Comparison of ENCODE assay signal across 8 cellular contexts in the genomic region with DNA sequence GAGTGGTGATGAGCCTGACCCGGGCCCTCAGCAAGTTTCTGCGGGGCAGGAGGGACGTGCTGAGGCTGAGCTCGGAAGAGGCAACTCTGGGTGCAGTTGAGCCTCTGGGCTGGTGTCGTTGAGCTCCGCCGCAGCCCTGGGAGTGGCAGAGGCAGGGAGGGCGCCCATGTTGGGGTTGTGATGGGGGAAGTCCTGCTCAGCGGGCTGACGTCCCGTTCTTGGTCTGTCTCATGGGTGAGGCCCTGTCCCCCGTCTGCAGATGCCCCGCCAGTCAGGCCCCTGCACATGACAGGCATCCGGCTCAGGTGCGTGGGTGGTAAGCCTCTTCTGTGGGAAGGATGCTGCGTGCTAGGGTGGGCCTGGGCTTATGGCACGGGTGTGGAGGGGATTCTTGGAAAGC.
DNase-seq lines count a peak whose midpoint lies in the region; ATAC-seq and TF ChIP-seq lines count a peak whose summit lies in the region.

No MANE protein-coding gene starts in this region.

- H3K27ac Mint-ChIP-seq in activated naive CD8-positive, alpha-beta T cell treated with anti-CD3 and anti-CD28 coated beads, Interleukin-2, amount 10 ng/mL, durations not matched to agents 7 days and 5 days = peak overlapping the region; percentile 65
- H3K27ac Mint-ChIP-seq in stimulated activated effector memory CD8-positive, alpha-beta T cell treated with anti-CD3 and anti-CD28 coated beads, Interleukin-12 subunit alpha, Interleukin-12 subunit beta, amount 100 ng/mL, for 72 hours = peak overlapping the region; percentile 66

- peak overlapping the region in 1 of 2 donors; percentile 45 for H3K27ac ChIP-seq in left lung

- peak; percentile 48 for DNase-seq in T follicular helper cell (ENCODE audit: low read depth)
- peak; percentile 63 for DNase-seq in activated naive CD8-positive, alpha-beta T cell treated with anti-CD3 and anti-CD28 coated beads, Interleukin-2, amount 10 ng/mL, durations not matched to agents 7 days and 5 days
- DNase-seq in stimulated activated effector memory CD8-positive, alpha-beta T cell treated with anti-CD3 and anti-CD28 coated beads, Interleukin-12 subunit alpha, Interleukin-12 subunit beta, amount 100 ng/mL, for 72 hours (ENCODE audit: low spot score in 2 of 2) = peak; percentile 74 to 88
- DNase-seq in left lung = no peak
- no peak for DNase-seq in GDM1 (lab: John Stamatoyannopoulos, UW)
- DNase-seq in KG1 (lab: John Stamatoyannopoulos, UW) = no peak

- no peaks in the 10 kb centered on the region for H3K36me3 ChIP-seq in left lung

- intact Hi-C loops in left lung (cut with DNase I) = loop anchor here in 1 of 2 donors (10.0 kb wide), 1 partner anchor 56 kb away; no protein-coding TSS in a partner anchor

- no peaks in the 10 kb centered on the region for H3K9me3 ChIP-seq in left lung

- ATAC-seq in GM21367 (IDR thresholded peaks at IDR 0.05; ENCODE audit: unreplicated experiment) (peak; percentile 26), left lung (no peak), HG03469 (IDR thresholded peaks at IDR 0.05; ENCODE audit: unreplicated experiment) (no peak)
- peak; percentile 21 for ATAC-seq in activated naive CD8-positive, alpha-beta T cell treated with anti-CD3 and anti-CD28 coated beads, Interleukin-2, amount 10 ng/mL, durations not matched to agents 7 days and 5 days (ENCODE audit: low read depth)
- peak; percentile 81 for ATAC-seq in stimulated activated effector memory CD8-positive, alpha-beta T cell treated with anti-CD3 and anti-CD28 coated beads, Interleukin-12 subunit alpha, Interleukin-12 subunit beta, amount 100 ng/mL, for 72 hours

- peaks cover 3% of the 10 kb centered on the region for H3K9me3 Mint-ChIP-seq in activated naive CD8-positive, alpha-beta T cell treated with anti-CD3 and anti-CD28 coated beads, Interleukin-2, amount 10 ng/mL, durations not matched to agents 7 days and 5 days
- peaks cover 4% of the 10 kb centered on the region for H3K9me3 Mint-ChIP-seq in stimulated activated effector memory CD8-positive, alpha-beta T cell treated with anti-CD3 and anti-CD28 coated beads, Interleukin-12 subunit alpha, Interleukin-12 subunit beta, amount 100 ng/mL, for 72 hours

- peaks cover 8% of the 10 kb centered on the region for H3K27me3 Mint-ChIP-seq in activated naive CD8-positive, alpha-beta T cell treated with anti-CD3 and anti-CD28 coated beads, Interleukin-2, amount 10 ng/mL, durations not matched to agents 7 days and 5 days

- no peaks in the 10 kb centered on the region for H3K27me3 ChIP-seq in left lung

- TF ChIP-seq CTCF in left lung (IDR thresholded peaks at IDR 0.05) = no peak

- peaks cover 34% of the 10 kb centered on the region for H3K4me1 Mint-ChIP-seq in activated naive CD8-positive, alpha-beta T cell treated with anti-CD3 and anti-CD28 coated beads, Interleukin-2, amount 10 ng/mL, durations not matched to agents 7 days and 5 days
- peaks cover 75% of the 10 kb centered on the region for H3K4me1 Mint-ChIP-seq in stimulated activated effector memory CD8-positive, alpha-beta T cell treated with anti-CD3 and anti-CD28 coated beads, Interleukin-12 subunit alpha, Interleukin-12 subunit beta, amount 100 ng/mL, for 72 hours

- H3K4me3 Mint-ChIP-seq in activated naive CD8-positive, alpha-beta T cell treated with anti-CD3 and anti-CD28 coated beads, Interleukin-2, amount 10 ng/mL, durations not matched to agents 7 days and 5 days = peak overlapping the region; percentile 77
- peak overlapping the region; percentile 90 for H3K4me3 Mint-ChIP-seq in stimulated activated effector memory CD8-positive, alpha-beta T cell treated with anti-CD3 and anti-CD28 coated beads, Interleukin-12 subunit alpha, Interleukin-12 subunit beta, amount 100 ng/mL, for 72 hours

- no peak overlapping the region for H3K4me3 ChIP-seq in left lung

- H3K36me3 Mint-ChIP-seq in activated naive CD8-positive, alpha-beta T cell treated with anti-CD3 and anti-CD28 coated beads, Interleukin-2, amount 10 ng/mL, durations not matched to agents 7 days and 5 days = peaks cover 4% of the 10 kb centered on the region
- peaks cover 39% of the 10 kb centered on the region for H3K36me3 Mint-ChIP-seq in stimulated activated effector memory CD8-positive, alpha-beta T cell treated with anti-CD3 and anti-CD28 coated beads, Interleukin-12 subunit alpha, Interleukin-12 subunit beta, amount 100 ng/mL, for 72 hours

- POLR2A ChIA-PET in activated naive CD8-positive, alpha-beta T cell treated with anti-CD3 and anti-CD28 coated beads, Interleukin-2, amount 10 ng/mL, durations not matched to agents 7 days and 5 days (lab: Charles Lee) = interaction anchor here (1.7 to 2.3 kb wide), 2 partner anchors 8 to 14 kb away, joined by 5 to 14 read pairs; no protein-coding TSS in a partner anchor

- peaks cover 18 to 97% of the 10 kb centered on the region in 2 donors for H3K4me1 ChIP-seq in left lung

Comparison
In these comparisons a context has a peak if more than half of its experiments do, and no peak if none do; other contexts are left out.
1. ATAC-seq: peak in GM21367 (single experiment), activated naive CD8-positive, alpha-beta T cell treated with anti-CD3 and anti-CD28 coated beads, Interleukin-2, amount 10 ng/mL, durations not matched to agents 7 days and 5 days (single experiment) and stimulated activated effector memory CD8-positive, alpha-beta T cell treated with anti-CD3 and anti-CD28 coated beads, Interleukin-12 subunit alpha, Interleukin-12 subunit beta, amount 100 ng/mL, for 72 hours (single experiment); none in left lung (single experiment) and HG03469 (single experiment).
2. DNase-seq: peak in T follicular helper cell (single experiment), activated naive CD8-positive, alpha-beta T cell treated with anti-CD3 and anti-CD28 coated beads, Interleukin-2, amount 10 ng/mL, durations not matched to agents 7 days and 5 days (single experiment) and stimulated activated effector memory CD8-positive, alpha-beta T cell treated with anti-CD3 and anti-CD28 coated beads, Interleukin-12 subunit alpha, Interleukin-12 subunit beta, amount 100 ng/mL, for 72 hours (2 of 2); none in left lung (0 of 2), GDM1 (single experiment) and KG1 (single experiment).